Comparison of ENCODE assay signal across 8 cellular contexts in the genomic region with DNA sequence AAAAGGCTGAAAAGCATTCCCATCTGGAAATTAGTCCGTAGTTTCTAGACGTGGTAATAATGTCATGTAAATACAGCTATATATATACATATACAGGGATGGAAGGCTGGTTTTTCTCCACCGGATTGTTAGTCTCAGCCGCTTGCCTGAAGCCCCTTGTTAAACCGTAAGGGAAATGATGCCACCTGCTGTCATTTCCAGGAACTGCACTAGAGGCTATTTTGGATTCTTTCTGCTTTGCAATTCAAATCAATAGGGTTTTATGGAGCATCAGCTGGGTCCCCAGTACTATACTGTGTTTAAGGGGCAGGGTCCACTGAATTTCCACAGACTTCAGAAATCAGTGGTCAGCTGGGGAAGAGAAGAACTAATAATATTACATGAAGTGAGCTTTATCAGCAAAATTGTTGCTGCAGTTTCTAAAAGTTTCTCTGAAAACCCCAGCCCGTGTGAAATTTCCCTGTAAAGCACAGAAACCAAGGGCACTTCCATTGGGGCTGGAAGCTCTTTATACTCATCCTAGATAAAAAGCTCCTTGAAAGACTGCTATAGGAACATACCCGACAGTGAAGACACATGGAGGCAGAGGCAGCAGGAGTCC. TPM values are rescaled to one million over a fixed set of nuclear protein-coding genes. Genes with fewer than 3 reads are reported as not detected.
DNase-seq lines count a peak whose midpoint lies in the region; ATAC-seq and TF ChIP-seq lines count a peak whose summit lies in the region.

No MANE protein-coding gene starts in this region.

- H3K36me3 Mint-ChIP-seq in activated naive CD8-positive, alpha-beta T cell treated with anti-CD3 and anti-CD28 coated beads, Interleukin-2, amount 50 U/mL, for 24 hours (ENCODE audit: low read depth), result peaks cover 25% of the 10 kb centered on the region

- no peaks in the 10 kb centered on the region for H3K27me3 Mint-ChIP-seq in activated naive CD8-positive, alpha-beta T cell treated with anti-CD3 and anti-CD28 coated beads, Interleukin-2, amount 50 U/mL, for 24 hours

- 22 to 26% methylated on average over 7 of the region's 7 CpGs for WGBS in sigmoid colon, 2 donors

- no peak overlapping the region for H3K4me3 ChIP-seq in sigmoid colon

- H3K9me3 ChIP-seq in sigmoid colon, result no peaks in the 10 kb centered on the region

- TF ChIP-seq CTCF in sigmoid colon (IDR thresholded peaks at IDR 0.05), result peak; percentile 62 to 95 (median 92)

- H3K4me1 Mint-ChIP-seq in activated naive CD8-positive, alpha-beta T cell treated with anti-CD3 and anti-CD28 coated beads, Interleukin-2, amount 50 U/mL, for 24 hours, result peaks cover 35% of the 10 kb centered on the region

- H3K27ac Mint-ChIP-seq in activated naive CD8-positive, alpha-beta T cell treated with anti-CD3 and anti-CD28 coated beads, Interleukin-2, amount 50 U/mL, for 24 hours, result peak overlapping the region; percentile 85

- intact Hi-C loops in left ventricle myocardium superior (cut with micrococcal nuclease), result loop anchor here (2.0 kb wide), 1 partner anchor 87 kb away; no protein-coding TSS in a partner anchor
- intact Hi-C loops in sigmoid colon (cut with DNase I), result loop anchor here (2.0 to 10.0 kb wide), 3 partner anchors 57 to 233 kb away; a partner anchor contains a TSS
- intact Hi-C loops in posterior vena cava (cut with DNase I), result loop anchor here in 1 of 2 donors (5.0 to 10.0 kb wide), 2 partner anchors 53 to 86 kb away; a partner anchor contains a TSS

- peak; percentile 57 for ATAC-seq in GM21717 (IDR thresholded peaks at IDR 0.05; ENCODE audit: unreplicated experiment)
- ATAC-seq in activated naive CD8-positive, alpha-beta T cell treated with anti-CD3 and anti-CD28 coated beads, Interleukin-2, amount 50 U/mL, for 24 hours, result peak; percentile 33
- peak; percentile 45 for ATAC-seq in left ventricle myocardium superior

- H3K4me1 ChIP-seq in sigmoid colon, result peaks cover 0 to 47% (median 43%) of the 10 kb centered on the region in 4 donors

- no peaks in the 10 kb centered on the region for H3K27me3 ChIP-seq in sigmoid colon

- no peaks in the 10 kb centered on the region for H3K9me3 Mint-ChIP-seq in activated naive CD8-positive, alpha-beta T cell treated with anti-CD3 and anti-CD28 coated beads, Interleukin-2, amount 50 U/mL, for 24 hours

- no peak for TF ChIP-seq POLR2A in sigmoid colon (IDR thresholded peaks at IDR 0.05)

- no peaks in the 10 kb centered on the region for H3K36me3 ChIP-seq in sigmoid colon

- no peak for TF ChIP-seq EP300 in sigmoid colon (IDR thresholded peaks at IDR 0.05)

- peak; percentile 82 for DNase-seq in COLO668 (lab: John Stamatoyannopoulos, UW; ENCODE audit: unreplicated experiment)
- peak; percentile 67 for DNase-seq in NCI-H1105 treated with DMSO at 0.1 percent for 48 hours (lab: John Stamatoyannopoulos, UW)
- peak; percentile 72 for DNase-seq in T follicular helper cell (ENCODE audit: low read depth)
- peak; percentile 86 for DNase-seq in activated naive CD8-positive, alpha-beta T cell treated with anti-CD3 and anti-CD28 coated beads, Interleukin-2, amount 50 U/mL, for 24 hours
- DNase-seq in left ventricle myocardium superior, result peak; percentile 35
- DNase-seq in sigmoid colon, result peak; percentile 83
- DNase-seq in posterior vena cava (ENCODE audit: low spot score), result no peak

- no peak overlapping the region for H3K27ac ChIP-seq in sigmoid colon

- no peak overlapping the region for H3K4me3 Mint-ChIP-seq in activated naive CD8-positive, alpha-beta T cell treated with anti-CD3 and anti-CD28 coated beads, Interleukin-2, amount 50 U/mL, for 24 hours

RNA-seq across cellular contexts. Expression of a gene that starts 33.8 kb away (rescaled TPM):
- 34.7 TPM for total RNA-seq in left ventricle myocardium superior
- total RNA-seq in sigmoid colon, result 10 to 100 TPM; 50.9 to 69.5 (median 58.3) TPM
- 10 to 100 TPM in 2 of 3 donors, 1 to 10 TPM in 1; 8.8 to 66.9 (median 11.4) TPM for polyA plus RNA-seq in sigmoid colon
- total RNA-seq in posterior vena cava, result 100 to 1,000 TPM; 120 to 146 TPM

RNA-seq across cellular contexts. Expression of a gene that starts 58.0 kb away (rescaled TPM):
- total RNA-seq in left ventricle myocardium superior, result 45.3 TPM
- total RNA-seq in sigmoid colon, result 10 to 100 TPM in 1 of 4 donors, 1 to 10 TPM in 3; 8.0 to 19.6 (median 9.6) TPM
- 10 to 100 TPM in 2 of 3 donors, 1 to 10 TPM in 1; 7.8 to 52.9 (median 10.6) TPM for polyA plus RNA-seq in sigmoid colon
- 10 to 100 TPM; 14.1 to 15.2 TPM for total RNA-seq in posterior vena cava
